8 cellular contexts compared by ENCODE assay signal in the genomic region with DNA sequence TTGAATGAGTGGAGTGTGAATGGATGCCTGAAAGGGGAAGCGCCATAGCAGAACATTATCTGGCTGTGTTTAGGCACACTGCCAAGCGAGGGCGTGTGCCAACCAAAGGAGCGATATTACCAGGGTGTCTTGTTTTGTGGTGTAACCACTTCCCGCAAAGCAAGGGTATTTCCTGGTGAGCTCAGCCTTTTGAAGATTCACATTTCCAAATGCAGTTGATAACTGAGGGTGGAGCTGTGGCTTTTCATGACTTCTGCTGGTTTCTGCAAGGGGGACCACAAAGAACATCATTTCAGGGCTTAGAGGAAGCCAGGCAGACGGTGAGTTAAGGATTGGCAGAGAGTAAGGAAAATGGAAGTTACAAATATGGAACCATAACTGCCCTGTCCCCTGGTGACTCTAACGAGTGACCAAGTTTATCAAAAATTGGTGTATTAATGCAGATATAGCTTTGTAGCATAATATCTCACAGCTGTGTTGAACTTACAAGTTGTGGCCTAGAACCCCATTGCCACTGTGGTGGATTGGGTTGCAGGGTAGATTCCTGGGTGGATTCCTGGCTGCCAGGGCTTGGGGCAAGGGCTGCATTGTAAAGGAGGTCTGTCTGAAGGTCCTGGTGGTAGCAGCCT.
DNase-seq lines count a peak whose midpoint lies in the region; ATAC-seq and TF ChIP-seq lines count a peak whose summit lies in the region.

No MANE protein-coding gene starts in this region.

- TF ChIP-seq CTCF in right atrium auricular region (IDR thresholded peaks at IDR 0.05): no peak

- H3K27ac ChIP-seq in SK-N-MC (no peak overlapping the region), right atrium auricular region (peak overlapping the region; percentile 8 to 9)

- H3K4me1 ChIP-seq in right atrium auricular region: peaks cover 0 to 40% of the 10 kb centered on the region in 2 donors

- peak overlapping the region; percentile 41 for H3K4me3 ChIP-seq in SK-N-MC
- no peak overlapping the region for H3K4me3 ChIP-seq in right atrium auricular region

- ATAC-seq in HG03045 (IDR thresholded peaks at IDR 0.05; ENCODE audit: unreplicated experiment): no peak

- H3K36me3 ChIP-seq in SK-N-MC (ENCODE audit: insufficient read depth, low read length): no peaks in the 10 kb centered on the region
- H3K36me3 ChIP-seq in right atrium auricular region: no peaks in the 10 kb centered on the region

- H3K9me3 ChIP-seq in SK-N-MC (ENCODE audit: low read depth, low read length) (no peaks in the 10 kb centered on the region), right atrium auricular region (peaks cover 0 to 4% of the 10 kb centered on the region in 2 donors)

- no peaks in the 10 kb centered on the region for H3K27me3 ChIP-seq in right atrium auricular region

- no peak overlapping the region for H3K9ac ChIP-seq in SK-N-MC (ENCODE audit: insufficient read length)

- peak; percentile 11 for DNase-seq in NCI-H510A treated with DMSO at 0.1 percent for 48 hours (lab: John Stamatoyannopoulos, UW)
- no peak for DNase-seq in NCI-H510A (lab: John Stamatoyannopoulos, UW)
- peak in 73 of 76 experiments; percentile 7 to 94 (median 75) for DNase-seq in HUDEP-2 (lab: John Stamatoyannopoulos, UW; ENCODE audit: unreplicated experiment in 76 of 76)
- peak; percentile 85 for DNase-seq in SK-N-MC (ENCODE audit: low read depth, low spot score)
- DNase-seq in activated naive CD4-positive, alpha-beta T cell (lab: John Stamatoyannopoulos, UW): peak; percentile 11 to 68 (median 43)
- DNase-seq in right atrium auricular region (ENCODE audit: low spot score): peak; percentile 68
- peak; percentile 32 to 75 (median 66) for DNase-seq in stimulated activated CD4-positive, alpha-beta T cell treated with anti-CD3 and anti-CD28 coated beads, TNF-alpha, amount 100 ng/mL, for 4 hours (ENCODE audit: low read depth in 3 of 3)
